ENCODE assay signal across 1 cellular context in genomic region chr16:19389246-19389645, GRCh38.
TF ChIP-seq lines count a peak whose summit lies in the region.

No MANE protein-coding gene starts in this region.

TF ChIP-seq in HCT116, 20 proteins besides CTCF, POLR2A, EP300 and RAD21 (continued from another document):
- TF ChIP-seq FOSL1 (IDR thresholded peaks at IDR 0.05; ENCODE audit: low read depth) (no peak), TCF7L2 (IDR thresholded peaks at IDR 0.05; ENCODE audit: borderline replicate concordance, extremely low read depth, insufficient read depth, insufficient read length) (peak; percentile 13), ZNF274 (IDR thresholded peaks at IDR 0.05; ENCODE audit: low read depth, low read length) (no peak), CBX3 (IDR thresholded peaks at IDR 0.05; ENCODE audit: low read depth) (peak; percentile 49; the same call in 1 of the 2 replicates)
TF ChIP-seq in HCT116: peak in this region for 2.
